ENCODE assay signal across 10 cellular contexts in the genomic region with DNA sequence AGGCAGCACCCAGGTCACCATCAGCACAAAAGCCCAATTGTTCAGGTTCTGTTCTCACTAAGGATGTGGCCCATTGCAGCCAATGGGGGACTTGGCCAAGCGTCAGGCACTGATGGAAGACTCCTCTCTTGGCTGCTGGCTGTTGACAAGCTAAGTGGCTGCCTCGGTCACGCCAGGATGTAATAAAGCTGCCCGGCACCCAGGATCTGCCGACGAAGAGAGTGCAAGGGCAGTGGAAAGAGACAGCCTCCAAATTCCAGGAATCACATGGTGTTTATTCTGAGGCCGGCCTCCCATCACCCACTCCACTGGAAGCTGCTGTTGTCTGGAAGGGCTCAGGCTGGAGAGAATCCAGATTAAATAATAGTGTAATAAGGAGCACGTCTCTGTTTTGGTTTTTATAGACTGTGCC.
A peak's percentile ranks its signal among the peaks of the same experiment; 100 is the strongest.
DNase-seq lines count a peak whose midpoint lies in the region; ATAC-seq and TF ChIP-seq lines count a peak whose summit lies in the region.
"Had no signal": no experiment of that assay in that cellular context is flagged by ENCODE, and none has a peak within 500 bp of the region (broad histone marks: within the 10 kb centered on the region; RNA-seq: fewer than 3 reads in every experiment).

No MANE protein-coding gene starts in this region.

- H3K27ac ChIP-seq in VCaP (peak overlapping the region; percentile 38; the same call in 1 of the 2 replicates), heart right ventricle (peak overlapping the region in 3 of 10 donors; percentile 5 to 23 (median 15))

- no peaks in the 10 kb centered on the region for H3K36me3 ChIP-seq in heart right ventricle

- WGBS in heart right ventricle, 2 donors = 13 to 26% methylated on average over 8 of the region's 8 CpGs

- peaks cover 0 to 5% (median 0%) of the 10 kb centered on the region in 11 donors for H3K9me3 ChIP-seq in heart right ventricle

- TF ChIP-seq CTCF in VCaP (conservative IDR thresholded peaks at IDR 0.05) (no peak), heart right ventricle (IDR thresholded peaks at IDR 0.05) (no peak)

- intact Hi-C loops in heart right ventricle (cut with DNase I) = no loop called here

- ATAC-seq in heart right ventricle (peak; percentile 85 to 98 (median 93)), HG03280 (IDR thresholded peaks at IDR 0.05; ENCODE audit: unreplicated experiment) (no peak)

- H3K4me3 ChIP-seq in heart right ventricle = no peak overlapping the region

- H3K27me3 ChIP-seq in heart right ventricle = no peaks in the 10 kb centered on the region

- DNase-seq in DMS79 treated with DMSO at 0.1 percent for 48 hours (lab: John Stamatoyannopoulos, UW) (peak; percentile 99), heart right ventricle (peak; percentile 70 to 74), putamen (ENCODE audit: low spot score) (peak; percentile 72), LoVo (ENCODE audit: low spot score) (no peak), GM19240 (ENCODE audit: insufficient read length, low spot score) (no peak), dedifferentiated amniotic fluid mesenchymal stem cell (ENCODE audit: extremely low spot score) (no peak)
- DNase-seq: DND-41, endodermal cell had no signal

- H3K4me1 ChIP-seq in heart right ventricle = peaks cover 0 to 13% (median 0%) of the 10 kb centered on the region in 9 donors

Comparison
In these comparisons a context has a peak if more than half of its experiments do, and no peak if none do; other contexts are left out.
1. DNase-seq: peak in DMS79 treated with DMSO at 0.1 percent for 48 hours (single experiment), heart right ventricle (2 of 2) and putamen (single experiment); none in LoVo (single experiment), GM19240 (single experiment) and dedifferentiated amniotic fluid mesenchymal stem cell (single experiment).